26 cellular contexts compared by ENCODE assay signal in the genomic region with DNA sequence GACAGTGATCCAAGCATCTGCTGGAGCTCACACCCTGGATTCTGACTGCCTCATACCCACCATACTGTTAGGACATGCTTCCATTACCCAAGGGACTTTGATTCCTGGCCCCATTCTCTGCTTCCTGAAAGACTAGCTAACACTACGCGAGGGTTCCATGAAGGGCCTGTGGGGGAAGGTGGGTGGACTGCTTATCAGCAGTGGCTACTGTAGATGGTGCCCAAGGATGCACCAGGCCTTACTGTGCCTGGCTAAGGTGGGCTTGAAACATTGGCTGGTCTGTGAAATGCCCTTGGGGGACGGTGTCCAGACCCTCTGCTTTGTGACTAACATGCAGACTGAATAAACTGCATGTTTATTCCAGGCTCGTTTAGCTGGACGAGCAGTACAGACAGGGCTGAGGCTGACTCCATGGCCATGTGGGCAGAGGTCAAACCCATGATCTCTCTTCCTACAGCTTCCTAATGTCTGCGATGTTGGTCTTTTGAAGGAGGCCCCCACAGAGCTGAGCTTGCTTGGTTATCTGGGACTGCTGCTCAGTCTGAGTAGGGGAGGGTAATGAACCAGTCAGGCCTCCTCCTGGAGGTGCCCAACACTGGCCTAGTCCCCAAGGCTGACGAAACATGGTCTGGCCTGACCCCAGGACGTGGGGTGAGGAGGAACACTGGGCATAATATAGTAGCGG. TPM values are rescaled to one million over a fixed set of nuclear protein-coding genes. Genes with fewer than 3 reads are reported as not detected.
DNase-seq lines count a peak whose midpoint lies in the region; ATAC-seq and TF ChIP-seq lines count a peak whose summit lies in the region.
"Had no signal": no experiment of that assay in that cellular context is flagged by ENCODE, and none has a peak within 500 bp of the region (broad histone marks: within the 10 kb centered on the region; RNA-seq: fewer than 3 reads in every experiment).

No MANE protein-coding gene starts in this region.

- no peak overlapping the region for H3K4ac ChIP-seq in trophoblast cell (ENCODE audit: low read depth, low read length)

- peak overlapping the region; percentile 21 for H3K18ac ChIP-seq in trophoblast cell (ENCODE audit: low read length)

- no peak overlapping the region for H2AK5ac ChIP-seq in trophoblast cell (ENCODE audit: low read length)

- WGBS in trophoblast cell (ENCODE audit: extremely low coverage, insufficient coverage, insufficient read length) = no CpG with 5 or more reads among the region's 9 CpGs
- WGBS in hepatocyte (ENCODE audit: low lambda C conversion rate, missing lambda C conversion rate) = 73% methylated on average over 9 of the region's 9 CpGs

- no peak overlapping the region for H2BK12ac ChIP-seq in trophoblast cell (ENCODE audit: low read length)

- no peaks in the 10 kb centered on the region for H3K27me3 ChIP-seq in H7 (ENCODE audit: control insufficient read depth, insufficient read depth, low read length)
- no peaks in the 10 kb centered on the region for H3K27me3 ChIP-seq in trophoblast cell (ENCODE audit: insufficient read depth, low read length)
- no peaks in the 10 kb centered on the region for H3K27me3 ChIP-seq in hepatocyte
- H3K27me3 ChIP-seq: BLaER1 treated with 17β-estradiol and CSF1 and Interleukin-3, amounts not matched to agents 10 nM and 100 nM; Peyer's patch; SJSA1 had no signal

- no peaks in the 10 kb centered on the region for H3K36me3 ChIP-seq in H7 (replicated peaks; ENCODE audit: control insufficient read depth, insufficient read depth, low read length)
- H3K36me3 ChIP-seq in trophoblast cell (ENCODE audit: control insufficient read depth in 1 of 2, insufficient read depth in 2 of 2, low read length in 2 of 2) = peaks cover 31 to 44% of the 10 kb centered on the region in 2 experiments
- no peaks in the 10 kb centered on the region for H3K36me3 ChIP-seq in hepatocyte (replicated peaks; ENCODE audit: insufficient read depth, low read depth)
- H3K36me3 ChIP-seq: SJSA1 had no signal

- peak overlapping the region; percentile 13 for H3K14ac ChIP-seq in trophoblast cell (ENCODE audit: low read length)

- H3K4me1 ChIP-seq in trophoblast cell (ENCODE audit: control insufficient read depth in 1 of 2, insufficient read depth in 2 of 2, low read length in 2 of 2) (peaks cover 6 to 10% of the 10 kb centered on the region in 2 experiments), hepatocyte (ENCODE audit: insufficient read depth) (no peaks in the 10 kb centered on the region)
- H3K4me1 ChIP-seq: Peyer's patch, SJSA1 had no signal

- no peak overlapping the region for H3K9ac ChIP-seq in trophoblast cell (ENCODE audit: low read length)
- H3K9ac ChIP-seq: BLaER1 treated with 17β-estradiol and CSF1 and Interleukin-3, amounts not matched to agents 10 nM and 100 nM; KMS-11 had no signal

- no peak overlapping the region for H4K12ac ChIP-seq in trophoblast cell (ENCODE audit: low read depth, low read length)

- H4K8ac ChIP-seq in trophoblast cell (ENCODE audit: low read depth, low read length) = peak overlapping the region; percentile 29

- no peaks in the 10 kb centered on the region for H3K9me2 ChIP-seq in hepatocyte (replicated peaks; ENCODE audit: insufficient read depth)

- no peak overlapping the region for H2BK120ac ChIP-seq in trophoblast cell (ENCODE audit: insufficient read depth, low read length, poor library complexity)

- no peak overlapping the region for H2BK5ac ChIP-seq in trophoblast cell (ENCODE audit: low read depth, low read length, poor library complexity)

- H3K27ac ChIP-seq in trophoblast cell (ENCODE audit: low read depth, low read length) = no peak overlapping the region
- H3K27ac ChIP-seq in hepatocyte = no peak overlapping the region
- H3K27ac ChIP-seq: 22Rv1; BLaER1 treated with 17β-estradiol and CSF1 and Interleukin-3, amounts not matched to agents 10 nM and 100 nM; KMS-11; Peyer's patch; SJSA1 had no signal

- H3K4me3 ChIP-seq in H7 (ENCODE audit: insufficient read depth, low read depth, low read length) (no peak overlapping the region; the same call in 1 of the 2 replicates), trophoblast cell (ENCODE audit: low read depth, low read length) (no peak overlapping the region), hepatocyte (no peak overlapping the region)
- H3K4me3 ChIP-seq: BLaER1 treated with 17β-estradiol and CSF1 and Interleukin-3, amounts not matched to agents 10 nM and 100 nM; GM23338; Peyer's patch; SJSA1 had no signal

- H3K79me1 ChIP-seq in trophoblast cell (ENCODE audit: low read length) = no peaks in the 10 kb centered on the region

- H4K20me1 ChIP-seq in hepatocyte (ENCODE audit: insufficient read depth, poor library complexity, severe bottlenecking) = no peaks in the 10 kb centered on the region

- H4K91ac ChIP-seq in trophoblast cell (ENCODE audit: low read depth, low read length) = peak overlapping the region; percentile 19

- H3K79me2 ChIP-seq in trophoblast cell (ENCODE audit: control insufficient read depth, insufficient read depth, low read length, poor library complexity) (no peaks in the 10 kb centered on the region), hepatocyte (no peaks in the 10 kb centered on the region)

- H3K4me2 ChIP-seq in trophoblast cell (ENCODE audit: low read length) (no peak overlapping the region), hepatocyte (no peak overlapping the region)
- H3K4me2 ChIP-seq: BLaER1 treated with 17β-estradiol and CSF1 and Interleukin-3, amounts not matched to agents 10 nM and 100 nM; GM23338; KMS-11 had no signal

- H2AFZ ChIP-seq in trophoblast cell (ENCODE audit: insufficient read depth, low read length, poor library complexity) (no peak overlapping the region), hepatocyte (no peak overlapping the region)
- H2AFZ ChIP-seq: GM23338 had no signal

- DNase-seq in NCI-H2171 treated with DMSO at 0.1 percent for 48 hours (lab: John Stamatoyannopoulos, UW) (peak; percentile 13), NCI-H2171 (lab: John Stamatoyannopoulos, UW) (no peak), H7 (peak; percentile 10), left lobe of liver (ENCODE audit: low spot score) (peak; percentile 24), trophoblast cell (no peak), cerebellar cortex (ENCODE audit: low spot score) (no peak), hepatocyte (ENCODE audit: low spot score) (no peak), SW480 (ENCODE audit: low spot score) (no peak)
- DNase-seq: ACHN; CD8-positive, alpha-beta T cell; DND-41; HCEC 1CT; NCI-H1092 treated with DMSO at 0.1 percent for 48 hours; NCI-H146; NCI-H2029; NCI-H345; NCI-H524; NCI-H774; NK-92 treated with Interleukin-12 subunit alpha and Interleukin-12 subunit beta, amount 100 ng/mL, for 24 hours had no signal

- no peak for TF ChIP-seq CTCF in hepatocyte (IDR thresholded peaks at IDR 0.05; ENCODE audit: poor library complexity)

- no peak for ATAC-seq in left lobe of liver
- ATAC-seq: CD8-positive, alpha-beta T cell; GM23338 had no signal

- H3K9me3 ChIP-seq in trophoblast cell (ENCODE audit: insufficient read depth, low read depth, low read length) (no peaks in the 10 kb centered on the region), hepatocyte (ENCODE audit: low read depth) (no peaks in the 10 kb centered on the region)
- H3K9me3 ChIP-seq: BLaER1 treated with 17β-estradiol and CSF1 and Interleukin-3, amounts not matched to agents 10 nM and 100 nM; Peyer's patch; SJSA1 had no signal

- H3K23ac ChIP-seq in trophoblast cell (ENCODE audit: low read length) = no peak overlapping the region

RNA-seq across cellular contexts. Expression of gene PHOX2A, which starts 48.3 kb away (rescaled TPM):
- 2.5 and 2.8 TPM in 2 replicates for total RNA-seq in H7 (2014; rRNA removed; shearing (Covaris generic))
- total RNA-seq in left lobe of liver = not detected
- 9.5 and 11.0 TPM in 2 replicates for polyA plus RNA-seq in trophoblast cell (2013)
- total RNA-seq in hepatocyte = 0.48 TPM in 1 of 2 replicates, not detected in the other
- polyA plus RNA-seq in hepatocyte = not detected in 2 replicates
- total RNA-seq: CD8-positive, alpha-beta T cell; GM23338; HT1080; Peyer's patch; SJSA1 had no signal

Comparison
In these comparisons a context has a peak if more than half of its experiments do, and no peak if none do; other contexts are left out.
1. DNase-seq: peak in NCI-H2171 treated with DMSO at 0.1 percent for 48 hours (single experiment), H7 (single experiment) and left lobe of liver (single experiment); none in NCI-H2171 (single experiment), trophoblast cell (0 of 2), cerebellar cortex (single experiment), hepatocyte (single experiment) and SW480 (single experiment).